ENCODE assay signal across 23 cellular contexts in the genomic region with DNA sequence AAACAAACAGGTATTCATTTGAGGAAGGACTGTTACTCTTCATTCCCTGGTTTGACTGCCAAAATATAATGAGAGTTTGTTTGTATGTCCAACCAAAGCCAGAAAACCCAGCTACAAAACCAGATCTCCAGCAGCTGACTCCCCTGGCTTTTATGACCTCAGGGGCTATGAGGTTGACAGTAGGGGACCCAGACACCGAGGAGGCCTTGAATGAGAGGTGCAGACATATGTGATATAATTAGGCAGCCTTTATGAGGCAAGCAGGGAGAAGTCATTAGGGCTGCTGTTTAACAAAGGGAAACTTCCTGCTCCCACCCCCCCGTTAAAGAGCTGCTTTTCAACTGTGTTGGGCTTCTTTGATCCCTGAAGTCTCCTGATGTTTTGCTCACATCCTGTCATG.
"Had no signal": no experiment of that assay in that cellular context is flagged by ENCODE, and none has a peak within 500 bp of the region (broad histone marks: within the 10 kb centered on the region; RNA-seq: fewer than 3 reads in every experiment).

No MANE protein-coding gene starts in this region.

- H3K27me3 Mint-ChIP-seq: activated CD4-positive, alpha-beta memory T cell treated with anti-CD3 and anti-CD28 coated beads for 36 hours; activated CD4-positive, alpha-beta T cell treated with anti-CD3 and anti-CD28 coated beads, Interleukin-2, amount 10 ng/mL, durations not matched to agents 7 days and 5 days; activated naive CD8-positive, alpha-beta T cell treated with anti-CD3 and anti-CD28 coated beads, Interleukin-2, amount 50 U/mL, for 24 hours had no signal

- H3K36me3 ChIP-seq: ascending aorta, MG63 had no signal

- H3K9me3 ChIP-seq: ascending aorta, body of pancreas, MG63 had no signal

- H3K27ac Mint-ChIP-seq: activated CD4-positive, alpha-beta memory T cell treated with anti-CD3 and anti-CD28 coated beads for 36 hours; activated CD4-positive, alpha-beta T cell treated with anti-CD3 and anti-CD28 coated beads, Interleukin-2, amount 10 ng/mL, durations not matched to agents 7 days and 5 days; activated naive CD4-positive, alpha-beta T cell treated with anti-CD3 and anti-CD28 coated beads, Interleukin-2, amount 50 U/mL, for 72 hours; activated naive CD8-positive, alpha-beta T cell treated with anti-CD3 and anti-CD28 coated beads, Interleukin-2, amount 50 U/mL, for 24 hours; T-cell had no signal

- H3K4me1 ChIP-seq: ascending aorta, body of pancreas had no signal

- H3K27ac ChIP-seq: ascending aorta, body of pancreas, KMS-11 had no signal

- H3K36me3 Mint-ChIP-seq: activated CD4-positive, alpha-beta memory T cell treated with anti-CD3 and anti-CD28 coated beads for 36 hours; activated naive CD4-positive, alpha-beta T cell treated with anti-CD3 and anti-CD28 coated beads, Interleukin-2, amount 50 U/mL, for 72 hours; T-cell had no signal

- H3K4me3 Mint-ChIP-seq: activated CD4-positive, alpha-beta memory T cell treated with anti-CD3 and anti-CD28 coated beads for 36 hours; activated CD4-positive, alpha-beta T cell treated with anti-CD3 and anti-CD28 coated beads, Interleukin-2, amount 10 ng/mL, durations not matched to agents 7 days and 5 days; activated naive CD8-positive, alpha-beta T cell treated with anti-CD3 and anti-CD28 coated beads, Interleukin-2, amount 50 U/mL, for 24 hours; activated T-cell treated with anti-CD3 and anti-CD28 coated beads, Interleukin-2, amount 50 U/mL, for 4 hours; T-cell had no signal

- DNase-seq: activated CD4-positive, alpha-beta memory T cell treated with anti-CD3 and anti-CD28 coated beads for 36 hours; activated CD4-positive, alpha-beta T cell treated with anti-CD3 and anti-CD28 coated beads, Interleukin-2, amount 10 ng/mL, durations not matched to agents 7 days and 5 days; activated CD4-positive, CD25-positive, alpha-beta regulatory T cell; activated CD8-positive, alpha-beta memory T cell treated with anti-CD3 and anti-CD28 coated beads for 24 hours; activated effector memory CD4-positive, alpha-beta T cell treated with anti-CD3 and anti-CD28 coated beads, Interleukin-2, amount 50 U/mL, for 16 hours; activated naive CD4-positive, alpha-beta T cell treated with Interleukin-2 at 50 U/mL for 16 hours; activated naive CD8-positive, alpha-beta T cell treated with anti-CD3 and anti-CD28 coated beads, Interleukin-2, amount 50 U/mL, for 24 hours; activated T-cell treated with anti-CD3 and anti-CD28 coated beads, Interleukin-2, amount 50 U/mL, for 4 hours; amniotic stem cell; body of pancreas; MG63; NCI-H1105; NCI-H1930; NCI-H446; NCI-H524; NCI-H82; SIG-M5; T-cell; T-helper 2 cell; T1000 had no signal

- H3K4me3 ChIP-seq: ascending aorta, body of pancreas, MG63 had no signal

- H3K4me1 Mint-ChIP-seq: activated CD4-positive, alpha-beta T cell treated with anti-CD3 and anti-CD28 coated beads, Interleukin-2, amount 10 ng/mL, durations not matched to agents 7 days and 5 days; activated naive CD8-positive, alpha-beta T cell treated with anti-CD3 and anti-CD28 coated beads, Interleukin-2, amount 50 U/mL, for 24 hours; T-cell had no signal

- H3K9me3 Mint-ChIP-seq: activated CD4-positive, alpha-beta memory T cell treated with anti-CD3 and anti-CD28 coated beads for 36 hours; activated CD4-positive, alpha-beta T cell treated with anti-CD3 and anti-CD28 coated beads, Interleukin-2, amount 10 ng/mL, durations not matched to agents 7 days and 5 days; activated naive CD4-positive, alpha-beta T cell treated with anti-CD3 and anti-CD28 coated beads, Interleukin-2, amount 50 U/mL, for 72 hours; activated naive CD8-positive, alpha-beta T cell treated with anti-CD3 and anti-CD28 coated beads, Interleukin-2, amount 50 U/mL, for 24 hours; activated T-cell treated with anti-CD3 and anti-CD28 coated beads, Interleukin-2, amount 50 U/mL, for 4 hours had no signal
